Comparison of ENCODE assay signal across 12 cellular contexts in genomic region chr11:62105611-62106245, GRCh38. TPM values are rescaled to one million over a fixed set of nuclear protein-coding genes. Genes with fewer than 3 reads are reported as not detected.
DNase-seq lines count a peak whose midpoint lies in the region; ATAC-seq and TF ChIP-seq lines count a peak whose summit lies in the region.
"Had no signal": no experiment of that assay in that cellular context is flagged by ENCODE, and none has a peak within 500 bp of the region (broad histone marks: within the 10 kb centered on the region; RNA-seq: fewer than 3 reads in every experiment).

No MANE protein-coding gene starts in this region.

- peaks cover 15% of the 10 kb centered on the region for H3K27me3 Mint-ChIP-seq in activated naive CD4-positive, alpha-beta T cell treated with anti-CD3 and anti-CD28 coated beads, Interleukin-2, amount 10 ng/mL, durations not matched to agents 7 days and 5 days

- H3K4me3 ChIP-seq in choroid plexus epithelial cell (ENCODE audit: low read depth, low read length) (peak overlapping the region; percentile 32), mucosa of stomach (ENCODE audit: low read length) (no peak overlapping the region), upper lobe of right lung (peak overlapping the region; percentile 21)
- H3K4me3 ChIP-seq: neural progenitor cell had no signal

- H3K4me1 ChIP-seq in mucosa of stomach (ENCODE audit: control insufficient read depth, insufficient read depth, low read length), result no peaks in the 10 kb centered on the region
- peaks cover 25% of the 10 kb centered on the region for H3K4me1 ChIP-seq in upper lobe of right lung
- H3K4me1 ChIP-seq: neural progenitor cell had no signal

- H3K4me3 Mint-ChIP-seq in activated naive CD4-positive, alpha-beta T cell treated with anti-CD3 and anti-CD28 coated beads, Interleukin-2, amount 10 ng/mL, durations not matched to agents 7 days and 5 days, result peak overlapping the region; percentile 66
- H3K4me3 Mint-ChIP-seq: neural progenitor cell had no signal

- no peak for DNase-seq in activated naive CD4-positive, alpha-beta T cell treated with anti-CD3 and anti-CD28 coated beads, Interleukin-2, amount 10 ng/mL, durations not matched to agents 7 days and 5 days
- no peak for DNase-seq in activated naive CD4-positive, alpha-beta T cell treated with anti-CD3 and anti-CD28 coated beads, Interleukin-2, amount 50 U/mL, for 16 hours
- DNase-seq in choroid plexus epithelial cell (ENCODE audit: low read depth) (peak; percentile 74), upper lobe of right lung (no peak), NCI-H1092 treated with DMSO at 0.1 percent for 48 hours (lab: John Stamatoyannopoulos, UW) (no peak), GM19238 (ENCODE audit: insufficient read length, low spot score) (no peak)
- DNase-seq: Calu3; effector CD8-positive, alpha-beta T cell; NCI-H2081 had no signal

- no peaks in the 10 kb centered on the region for H3K36me3 ChIP-seq in mucosa of stomach (ENCODE audit: control insufficient read depth, insufficient read depth, low read length)
- H3K36me3 ChIP-seq in upper lobe of right lung, result no peaks in the 10 kb centered on the region
- H3K36me3 ChIP-seq: neural progenitor cell had no signal

- H3K9ac ChIP-seq in mucosa of stomach (ENCODE audit: low read length), result peak overlapping the region; percentile 1
- H3K9ac ChIP-seq: neural progenitor cell had no signal

- peak overlapping the region; percentile 60 for H3K27ac ChIP-seq in upper lobe of right lung
- H3K27ac ChIP-seq: neural progenitor cell had no signal

- H3K36me3 Mint-ChIP-seq in activated naive CD4-positive, alpha-beta T cell treated with anti-CD3 and anti-CD28 coated beads, Interleukin-2, amount 10 ng/mL, durations not matched to agents 7 days and 5 days, result no peaks in the 10 kb centered on the region
- H3K36me3 Mint-ChIP-seq: neural progenitor cell had no signal

- peak overlapping the region; percentile 92 for H3K27ac Mint-ChIP-seq in activated naive CD4-positive, alpha-beta T cell treated with anti-CD3 and anti-CD28 coated beads, Interleukin-2, amount 10 ng/mL, durations not matched to agents 7 days and 5 days
- H3K27ac Mint-ChIP-seq: neural progenitor cell had no signal

- H3K4me1 Mint-ChIP-seq in activated naive CD4-positive, alpha-beta T cell treated with anti-CD3 and anti-CD28 coated beads, Interleukin-2, amount 10 ng/mL, durations not matched to agents 7 days and 5 days, result peaks cover 21% of the 10 kb centered on the region

- H3K9me3 ChIP-seq in mucosa of stomach (ENCODE audit: control insufficient read depth, low read length), result no peaks in the 10 kb centered on the region
- no peaks in the 10 kb centered on the region for H3K9me3 ChIP-seq in upper lobe of right lung

- CTCF ChIA-PET in activated naive CD4-positive, alpha-beta T cell treated with anti-CD3 and anti-CD28 coated beads, Interleukin-2, amount 10 ng/mL, durations not matched to agents 7 days and 5 days (lab: Charles Lee), result interaction anchor here (0.6 to 7.1 kb wide), 8 partner anchors 11 to 308 kb away, joined by 3 to 116 read pairs (median 17); partner anchors contain the start of gene BEST1

- TF ChIP-seq CTCF in choroid plexus epithelial cell (conservative IDR thresholded peaks at IDR 0.05; ENCODE audit: low read depth, low read length), result no peak
- no peak for TF ChIP-seq CTCF in upper lobe of right lung (IDR thresholded peaks at IDR 0.05)

- ATAC-seq in upper lobe of right lung, result peak; percentile 19
- ATAC-seq in SK-N-SH treated with all-trans-retinoic acid at 6 μM for 48 hours, result no peak

- H3K9me3 Mint-ChIP-seq in activated naive CD4-positive, alpha-beta T cell treated with anti-CD3 and anti-CD28 coated beads, Interleukin-2, amount 10 ng/mL, durations not matched to agents 7 days and 5 days, result no peaks in the 10 kb centered on the region
- H3K9me3 Mint-ChIP-seq: neural progenitor cell had no signal

- H3K27me3 ChIP-seq in mucosa of stomach (ENCODE audit: control insufficient read depth, insufficient read depth, low read length) (no peaks in the 10 kb centered on the region), upper lobe of right lung (no peaks in the 10 kb centered on the region)
- H3K27me3 ChIP-seq: neural progenitor cell had no signal

- intact Hi-C loops in upper lobe of right lung (cut with DNase I), result no loop called here

TF ChIP-seq in SK-N-SH treated with all-trans-retinoic acid at 6 μM for 48 hours, 23 proteins besides CTCF, POLR2A, EP300 and RAD21:
- TF ChIP-seq ZFP30 (CRISPR knock-in tag; IDR thresholded peaks at IDR 0.05) (no peak), GLIS3 (CRISPR knock-in tag; IDR thresholded peaks at IDR 0.05) (no peak), ZFP3 (CRISPR knock-in tag; IDR thresholded peaks at IDR 0.05) (no peak), TCF4 (CRISPR knock-in tag; IDR thresholded peaks at IDR 0.05; ENCODE audit: borderline replicate concordance) (no peak), ESRRG (CRISPR knock-in tag; IDR thresholded peaks at IDR 0.05) (no peak), ZNF8 (CRISPR knock-in tag; IDR thresholded peaks at IDR 0.05) (no peak), ARNTL (CRISPR knock-in tag; IDR thresholded peaks at IDR 0.05; ENCODE audit: borderline replicate concordance, low read depth) (no peak), BACH2 (CRISPR knock-in tag; IDR thresholded peaks at IDR 0.05; ENCODE audit: borderline replicate concordance) (no peak), ZC3H10 (CRISPR knock-in tag; IDR thresholded peaks at IDR 0.05) (no peak), PPARA (CRISPR knock-in tag; IDR thresholded peaks at IDR 0.05; ENCODE audit: borderline replicate concordance) (no peak), ZNF565 (CRISPR knock-in tag; conservative IDR thresholded peaks at IDR 0.05; ENCODE audit: low read depth) (no peak), SNAI2 (CRISPR knock-in tag; IDR thresholded peaks at IDR 0.05) (no peak), OSR1 (CRISPR knock-in tag; IDR thresholded peaks at IDR 0.05) (no peak)
- TF ChIP-seq, protein P1, sequence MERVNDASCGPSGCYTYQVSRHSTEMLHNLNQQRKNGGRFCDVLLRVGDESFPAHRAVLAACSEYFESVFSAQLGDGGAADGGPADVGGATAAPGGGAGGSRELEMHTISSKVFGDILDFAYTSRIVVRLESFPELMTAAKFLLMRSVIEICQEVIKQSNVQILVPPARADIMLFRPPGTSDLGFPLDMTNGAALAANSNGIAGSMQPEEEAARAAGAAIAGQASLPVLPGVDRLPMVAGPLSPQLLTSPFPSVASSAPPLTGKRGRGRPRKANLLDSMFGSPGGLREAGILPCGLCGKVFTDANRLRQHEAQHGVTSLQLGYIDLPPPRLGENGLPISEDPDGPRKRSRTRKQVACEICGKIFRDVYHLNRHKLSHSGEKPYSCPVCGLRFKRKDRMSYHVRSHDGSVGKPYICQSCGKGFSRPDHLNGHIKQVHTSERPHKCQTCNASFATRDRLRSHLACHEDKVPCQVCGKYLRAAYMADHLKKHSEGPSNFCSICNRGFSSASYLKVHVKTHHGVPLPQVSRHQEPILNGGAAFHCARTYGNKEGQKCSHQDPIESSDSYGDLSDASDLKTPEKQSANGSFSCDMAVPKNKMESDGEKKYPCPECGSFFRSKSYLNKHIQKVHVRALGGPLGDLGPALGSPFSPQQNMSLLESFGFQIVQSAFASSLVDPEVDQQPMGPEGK (CRISPR knock-in tag; IDR thresholded peaks at IDR 0.05; ENCODE audit: borderline replicate concordance), result no peak

RNA-seq across cellular contexts. Expression of gene INCENP, which starts 18.1 kb away (rescaled TPM):
- total RNA-seq in upper lobe of right lung, result 19.5 TPM
